In genomic region chr13:100394005-100394695, GRCh38 we compare ENCODE assay signal across 8 cellular contexts.
DNase-seq lines count a peak whose midpoint lies in the region; ATAC-seq and TF ChIP-seq lines count a peak whose summit lies in the region.

No MANE protein-coding gene starts in this region.

- H3K27me3 ChIP-seq in gastrocnemius medialis = no peaks in the 10 kb centered on the region

- no peak overlapping the region for H3K27ac Mint-ChIP-seq in activated naive CD8-positive, alpha-beta T cell treated with anti-CD3 and anti-CD28 coated beads, Interleukin-2, amount 50 U/mL, for 24 hours

- ATAC-seq in GM19328 (IDR thresholded peaks at IDR 0.05; ENCODE audit: unreplicated experiment) (peak; percentile 94), HG03175 (IDR thresholded peaks at IDR 0.05; ENCODE audit: unreplicated experiment) (peak; percentile 87), gastrocnemius medialis (no peak)
- ATAC-seq in activated naive CD8-positive, alpha-beta T cell treated with anti-CD3 and anti-CD28 coated beads, Interleukin-2, amount 50 U/mL, for 24 hours = peak; percentile 47

- no peaks in the 10 kb centered on the region for H3K36me3 ChIP-seq in gastrocnemius medialis

- no peaks in the 10 kb centered on the region for H3K9me3 ChIP-seq in gastrocnemius medialis

- H3K27ac ChIP-seq in gastrocnemius medialis = peak overlapping the region; percentile 27 to 70 (median 56)

- no peaks in the 10 kb centered on the region for H3K27me3 Mint-ChIP-seq in activated naive CD8-positive, alpha-beta T cell treated with anti-CD3 and anti-CD28 coated beads, Interleukin-2, amount 50 U/mL, for 24 hours

- intact Hi-C loops in gastrocnemius medialis (cut with DNase I; ENCODE audit: low total_unique reads) = loop anchor here (5.0 kb wide), 1 partner anchor 98 kb away; no protein-coding TSS in a partner anchor

- no peak for TF ChIP-seq CTCF in gastrocnemius medialis (IDR thresholded peaks at IDR 0.05 in 4 of 5, conservative IDR thresholded peaks at IDR 0.05 in 1 of 5)

- peak; percentile 84 for DNase-seq in EL
- no peak for DNase-seq in activated naive CD8-positive, alpha-beta T cell treated with anti-CD3 and anti-CD28 coated beads, Interleukin-2, amount 50 U/mL, for 24 hours
- no peak for DNase-seq in gastrocnemius medialis
- DNase-seq in HT-29 (ENCODE audit: low spot score) = no peak
- no peak for DNase-seq in NCI-H748 (lab: John Stamatoyannopoulos, UW; ENCODE audit: unreplicated experiment)
- DNase-seq in NCI-H2196 treated with DMSO at 0.1 percent for 48 hours (lab: John Stamatoyannopoulos, UW; ENCODE audit: unreplicated experiment) = no peak

- peaks cover 30% of the 10 kb centered on the region for H3K4me1 Mint-ChIP-seq in activated naive CD8-positive, alpha-beta T cell treated with anti-CD3 and anti-CD28 coated beads, Interleukin-2, amount 50 U/mL, for 24 hours

- in situ Hi-C loops in gastrocnemius medialis (cut with MboI; ENCODE audit: low sequenced_read_pairs in 4 of 4) = no loop called here

- no peaks in the 10 kb centered on the region for H3K4me1 ChIP-seq in gastrocnemius medialis

- no peak for TF ChIP-seq POLR2A in gastrocnemius medialis (IDR thresholded peaks at IDR 0.05)

- H3K9me3 Mint-ChIP-seq in activated naive CD8-positive, alpha-beta T cell treated with anti-CD3 and anti-CD28 coated beads, Interleukin-2, amount 50 U/mL, for 24 hours = no peaks in the 10 kb centered on the region

- no peak overlapping the region for H3K4me3 ChIP-seq in gastrocnemius medialis

- no peak overlapping the region for H3K4me3 Mint-ChIP-seq in activated naive CD8-positive, alpha-beta T cell treated with anti-CD3 and anti-CD28 coated beads, Interleukin-2, amount 50 U/mL, for 24 hours

- no peaks in the 10 kb centered on the region for H3K36me3 Mint-ChIP-seq in activated naive CD8-positive, alpha-beta T cell treated with anti-CD3 and anti-CD28 coated beads, Interleukin-2, amount 50 U/mL, for 24 hours (ENCODE audit: low read depth)

Comparison
In these comparisons a context has a peak if more than half of its experiments do, and no peak if none do; other contexts are left out.
1. ATAC-seq: peak in GM19328 (single experiment), HG03175 (single experiment) and activated naive CD8-positive, alpha-beta T cell treated with anti-CD3 and anti-CD28 coated beads, Interleukin-2, amount 50 U/mL, for 24 hours (single experiment); none in gastrocnemius medialis (0 of 2).